15 cellular contexts compared by ENCODE assay signal in genomic region chr17:14355556-14355955, GRCh38. TPM values are rescaled to one million over a fixed set of nuclear protein-coding genes. Genes with fewer than 3 reads are reported as not detected.
A peak's percentile ranks its signal among the peaks of the same experiment; 100 is the strongest.
DNase-seq lines count a peak whose midpoint lies in the region; ATAC-seq and TF ChIP-seq lines count a peak whose summit lies in the region.
"Had no signal": no experiment of that assay in that cellular context is flagged by ENCODE, and none has a peak within 500 bp of the region (broad histone marks: within the 10 kb centered on the region; RNA-seq: fewer than 3 reads in every experiment).

No MANE protein-coding gene starts in this region.

- CTCF ChIA-PET in T-cell (lab: Charles Lee): no interaction called here

- no peaks in the 10 kb centered on the region for H3K4me1 ChIP-seq in aorta (ENCODE audit: control insufficient read depth in 1 of 2, insufficient read depth in 2 of 2, low read length in 2 of 2)

- no peaks in the 10 kb centered on the region for H3K27me3 ChIP-seq in aorta (ENCODE audit: control insufficient read depth in 1 of 2, insufficient read depth in 2 of 2, low read length in 1 of 2)

- H3K27me3 Mint-ChIP-seq in T-cell: no peaks in the 10 kb centered on the region

- H3K36me3 ChIP-seq in aorta (ENCODE audit: control insufficient read depth in 1 of 2, insufficient read depth in 2 of 2, low read length in 1 of 2): no peaks in the 10 kb centered on the region

- H3K27ac ChIP-seq in aorta (ENCODE audit: low read depth in 1 of 2, low read length in 2 of 2): no peak overlapping the region
- H3K27ac ChIP-seq: HL-60 had no signal

- no peaks in the 10 kb centered on the region for H3K36me3 Mint-ChIP-seq in T-cell

- H3K27ac Mint-ChIP-seq in T-cell: no peak overlapping the region

- peaks cover 7 to 18% (median 18%) of the 10 kb centered on the region in 3 donors for H3K4me1 Mint-ChIP-seq in T-cell

- H3K4me3 ChIP-seq in fibroblast of villous mesenchyme (ENCODE audit: low read depth, low read length) (no peak overlapping the region), aorta (ENCODE audit: low read length in 2 of 2) (no peak overlapping the region)

- intact Hi-C loops in aorta (cut with DNase I): no loop called here

- H3K9me3 ChIP-seq in aorta (ENCODE audit: control insufficient read depth, low read length): no peaks in the 10 kb centered on the region

- ATAC-seq in T-cell (replicated peaks in 1 of 4) (no peak), aorta (ENCODE audit: low FRiP score) (no peak)

- DNase-seq in ELF-1 (ENCODE audit: low read depth, low spot score) (peak; percentile 52), RPMI7951 (ENCODE audit: low read depth) (peak; percentile 31), fibroblast of villous mesenchyme (ENCODE audit: low read depth) (peak; percentile 19), ureter (ENCODE audit: low spot score) (peak; percentile 7), DMS153 (lab: John Stamatoyannopoulos, UW) (no peak), T-cell (no peak), aorta (no peak)
- DNase-seq: C1 segment of cervical spinal cord, HCEC 1CT, MV-4-11, NCI-H1436, NCI-H2081, NCI-H510A treated with DMSO at 0.1 percent for 48 hours, NCI-H82 had no signal

- no peak overlapping the region for H3K4me3 Mint-ChIP-seq in T-cell

- POLR2A ChIA-PET in T-cell (lab: Charles Lee): no interaction called here

- no peak for TF ChIP-seq CTCF in fibroblast of villous mesenchyme (IDR thresholded peaks at IDR 0.05; ENCODE audit: insufficient read depth, low read depth, low read length)

- no peaks in the 10 kb centered on the region for H3K9me3 Mint-ChIP-seq in T-cell

RNA-seq across cellular contexts. Expression of gene HS3ST3B1, which starts 54.7 kb away (rescaled TPM):
- 0.88 and 1.2 TPM in 2 replicates for total RNA-seq in RPMI7951 (2014; rRNA removed; shearing (Covaris generic))
- total RNA-seq in fibroblast of villous mesenchyme (7.4 and 10.4 TPM in 2 replicates), ureter (1.8 TPM), T-cell (10 to 100 TPM; 12.9 to 35.1 (median 25.1) TPM), aorta (1 to 10 TPM in 1 of 2 donors, under 1 TPM in 1; 0.63 to 1.3 TPM)
- under 1 TPM in 1 of 2 donors, not detected in 1; 0.05 TPM for polyA plus RNA-seq in aorta

Comparison
In these comparisons a context has a peak if more than half of its experiments do, and no peak if none do; other contexts are left out.
1. DNase-seq: peak in ELF-1 (single experiment), RPMI7951 (single experiment), fibroblast of villous mesenchyme (single experiment) and ureter (single experiment); none in DMS153 (single experiment), T-cell (0 of 34) and aorta (0 of 2).